ENCODE assay signal across 7 cellular contexts in the genomic region with DNA sequence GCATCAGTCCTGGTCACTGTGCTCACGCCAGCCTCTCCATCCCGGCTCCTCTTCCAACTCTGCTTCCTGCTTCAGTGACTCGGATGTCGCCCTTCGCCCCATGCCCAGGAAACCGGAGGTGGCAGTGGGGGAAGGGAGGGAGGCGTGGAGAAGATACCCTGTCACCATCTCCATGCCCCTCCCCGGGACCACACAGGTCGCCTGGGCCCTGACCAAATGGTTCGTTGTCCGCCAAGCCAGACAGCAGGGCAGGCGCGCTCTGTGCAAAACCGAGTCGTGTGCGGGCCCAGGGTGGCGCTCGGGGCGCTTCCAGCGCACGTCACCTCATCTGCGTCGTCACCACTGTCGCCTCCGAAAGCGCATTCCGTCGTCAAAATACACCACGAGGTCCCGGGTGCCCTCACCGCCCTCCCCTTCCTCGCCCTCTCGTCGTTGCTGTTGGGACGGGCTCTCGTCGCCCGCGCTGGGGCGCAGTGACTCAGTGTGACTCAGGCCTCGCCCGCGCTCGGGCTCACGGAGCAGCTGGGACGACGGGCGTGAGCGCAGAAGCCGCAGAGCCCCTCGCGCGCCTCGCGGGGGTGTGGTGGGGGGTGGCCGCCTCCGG.
DNase-seq lines count a peak whose midpoint lies in the region; ATAC-seq lines count a peak whose summit lies in the region.

No MANE protein-coding gene starts in this region.

- DNase-seq in HCEC 1CT (peak; percentile 53), T1000 (lab: John Stamatoyannopoulos, UW) (peak; percentile 33), astrocyte of the hippocampus (ENCODE audit: low read depth, low spot score) (peak; percentile 79), iPS-NIHi7 (ENCODE audit: extremely low spot score) (peak; percentile 70)
- peak; percentile 65 to 71 (median 68) for DNase-seq in stimulated activated CD4-positive, alpha-beta T cell treated with anti-CD3 and anti-CD28 coated beads, Interleukin-12 subunit alpha, Interleukin-12 subunit beta, amount 100 ng/mL, for 48 hours (ENCODE audit: low read depth in 2 of 3, low spot score in 1 of 3)

- ATAC-seq in HG03135 (IDR thresholded peaks at IDR 0.05; ENCODE audit: unreplicated experiment) (no peak), GM21515 (IDR thresholded peaks at IDR 0.05; ENCODE audit: unreplicated experiment) (no peak)
